ENCODE assay signal across 9 cellular contexts in the genomic region with DNA sequence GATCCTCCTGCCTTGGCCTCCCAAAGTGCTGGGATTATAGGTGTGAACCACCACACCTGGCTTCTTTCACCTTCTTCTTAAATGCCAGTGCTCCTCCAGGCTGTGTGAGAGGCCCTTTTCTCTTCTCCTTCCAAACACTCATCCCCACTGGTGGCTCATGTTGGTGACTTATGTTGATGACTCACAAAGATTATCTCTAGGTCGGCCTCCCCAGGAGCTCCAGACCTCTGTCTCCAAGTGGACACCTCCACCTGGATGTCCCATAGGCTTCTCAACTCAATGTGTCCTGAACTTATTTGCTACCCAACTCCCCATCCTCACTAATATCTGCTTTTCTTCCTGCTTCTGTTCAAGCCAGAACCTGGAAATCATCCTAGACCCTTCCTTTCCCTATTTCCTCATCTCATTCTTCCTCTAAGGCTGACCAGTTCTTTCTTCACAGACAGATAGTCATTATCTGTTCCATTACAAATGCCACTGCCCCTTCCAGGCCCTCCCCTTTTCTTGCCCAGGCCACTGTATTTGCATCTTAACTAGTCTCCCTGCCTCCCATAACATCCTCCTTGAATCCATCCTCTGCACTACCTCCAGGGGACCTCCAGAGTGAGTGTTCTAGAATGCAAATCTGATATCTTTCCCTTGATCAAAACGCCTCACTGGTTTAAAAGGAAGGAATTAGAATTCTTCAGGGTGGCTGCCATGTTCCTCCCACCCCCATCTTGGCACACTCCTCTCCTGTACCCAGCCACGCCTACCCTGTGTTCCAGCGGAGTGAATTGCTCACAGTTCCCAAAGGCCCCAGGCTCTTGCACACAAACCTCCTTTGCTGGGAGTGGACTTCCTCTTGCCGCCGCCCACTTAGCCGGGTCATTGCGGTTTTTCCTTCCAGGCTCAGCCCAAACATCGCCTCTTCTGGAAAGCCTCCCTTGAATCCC. TPM values are rescaled to one million over a fixed set of nuclear protein-coding genes. Genes with fewer than 3 reads are reported as not detected.
DNase-seq lines count a peak whose midpoint lies in the region; ATAC-seq and TF ChIP-seq lines count a peak whose summit lies in the region.
"Had no signal": no experiment of that assay in that cellular context is flagged by ENCODE, and none has a peak within 500 bp of the region (broad histone marks: within the 10 kb centered on the region; RNA-seq: fewer than 3 reads in every experiment).

No MANE protein-coding gene starts in this region.

- TF ChIP-seq CTCF in mammary epithelial cell (conservative IDR thresholded peaks at IDR 0.05 in 1 of 2, IDR thresholded peaks at IDR 0.05 in 1 of 2; ENCODE audit: extremely low read depth in 1 of 2, insufficient read depth in 1 of 2, low read depth in 1 of 2, low read length in 2 of 2) = no peak
- no peak for TF ChIP-seq CTCF in upper lobe of left lung (IDR thresholded peaks at IDR 0.05)
- TF ChIP-seq CTCF in GM10266 (IDR thresholded peaks at IDR 0.05; ENCODE audit: control insufficient read depth, insufficient read depth, low read depth, missing control alignments) = no peak
- no peak for TF ChIP-seq CTCF in WERI-Rb-1 (IDR thresholded peaks at IDR 0.05; ENCODE audit: low read depth, low read length)

- H3K4me2 ChIP-seq in mammary epithelial cell (ENCODE audit: insufficient read depth, low read depth, low read length) (peak overlapping the region; percentile 76), Karpas-422 (ENCODE audit: low read depth, low read length, poor library complexity, severe bottlenecking) (no peak overlapping the region)

- H3K4me3 ChIP-seq in mammary epithelial cell (replicated peaks in 1 of 3; ENCODE audit: insufficient read depth in 1 of 3, low read depth in 2 of 3, low read length in 3 of 3) (no peak overlapping the region), upper lobe of left lung (peak overlapping the region in 1 of 4 donors; percentile 3), Karpas-422 (ENCODE audit: low read length) (no peak overlapping the region), WERI-Rb-1 (ENCODE audit: low read depth, low read length) (no peak overlapping the region)

- peak; percentile 14 for DNase-seq in SIG-M5 treated with dmso at 0.1 percent for 504 hours (lab: John Stamatoyannopoulos, UW; ENCODE audit: unreplicated experiment)
- DNase-seq in SIG-M5 (lab: John Stamatoyannopoulos, UW) = no peak
- DNase-seq in mammary epithelial cell = peak; percentile 88
- peak; percentile 48 to 64 for DNase-seq in left colon
- peak in 1 of 2 donors; percentile 80 for DNase-seq in upper lobe of left lung
- no peak for DNase-seq in GM10266 (ENCODE audit: extremely low spot score)
- no peak for DNase-seq in Karpas-422
- no peak for DNase-seq in WERI-Rb-1
- DNase-seq: activated CD8-positive, alpha-beta T cell treated with anti-CD3 and anti-CD28 coated beads, Interleukin-2, amount 10 ng/mL, durations not matched to agents 7 days and 5 days had no signal

- H3K36me3 ChIP-seq in mammary epithelial cell (ENCODE audit: insufficient read depth, low read length) = no peaks in the 10 kb centered on the region
- no peaks in the 10 kb centered on the region for H3K36me3 ChIP-seq in upper lobe of left lung
- no peaks in the 10 kb centered on the region for H3K36me3 ChIP-seq in Karpas-422 (ENCODE audit: insufficient read depth, low read length)
- H3K36me3 ChIP-seq in WERI-Rb-1 = no peaks in the 10 kb centered on the region

- in situ Hi-C loops in mammary epithelial cell (cut with MboI; ENCODE audit: low sequenced_read_pairs in 2 of 2) = loop anchor here in 1 of 2 donors (25.0 kb wide), 1 partner anchor 110 kb away; no protein-coding TSS in a partner anchor

- peak overlapping the region; percentile 79 for H2AFZ ChIP-seq in mammary epithelial cell (ENCODE audit: low read depth, low read length)
- no peak overlapping the region for H2AFZ ChIP-seq in Karpas-422 (ENCODE audit: low read length)

- H3K4me1 ChIP-seq in mammary epithelial cell (ENCODE audit: insufficient read depth, low read length) (peaks cover 20% of the 10 kb centered on the region), upper lobe of left lung (peaks cover 16 to 32% (median 20%) of the 10 kb centered on the region in 4 donors), Karpas-422 (ENCODE audit: low read length) (no peaks in the 10 kb centered on the region)

- no peaks in the 10 kb centered on the region for H3K27me3 ChIP-seq in mammary epithelial cell (ENCODE audit: insufficient read depth, low read length)
- no peaks in the 10 kb centered on the region for H3K27me3 ChIP-seq in upper lobe of left lung
- H3K27me3 ChIP-seq in Karpas-422 (ENCODE audit: low read length) = no peaks in the 10 kb centered on the region
- no peaks in the 10 kb centered on the region for H3K27me3 ChIP-seq in WERI-Rb-1 (ENCODE audit: insufficient read depth, low read depth, severe bottlenecking)

- ATAC-seq in left colon (peak; percentile 75), upper lobe of left lung (ENCODE audit: low FRiP score in 2 of 2) (peak; percentile 77 to 96)

- no peaks in the 10 kb centered on the region for H3K9me2 ChIP-seq in Karpas-422 (replicated peaks; ENCODE audit: insufficient read depth, low read length)

- H3K27ac ChIP-seq in mammary epithelial cell (ENCODE audit: insufficient read depth, low read depth, low read length) (peak overlapping the region; percentile 9), upper lobe of left lung (peak overlapping the region; percentile 68 to 84 (median 80)), Karpas-422 (ENCODE audit: low read length) (no peak overlapping the region), WERI-Rb-1 (no peak overlapping the region)

- H3K9ac ChIP-seq in mammary epithelial cell (ENCODE audit: insufficient read depth, low read length) (no peak overlapping the region), Karpas-422 (ENCODE audit: low read length) (no peak overlapping the region)

- WGBS in mammary epithelial cell (ENCODE audit: low coverage, missing lambda C conversion rate) = 0% methylated on average over 5 of the region's 9 CpGs
- WGBS in upper lobe of left lung, 2 donors = 23 to 34% methylated on average over 9 of the region's 9 CpGs

- intact Hi-C loops in mammary epithelial cell (cut with micrococcal nuclease) (loop anchor here (5.0 kb wide), 2 partner anchors 60 to 150 kb away; a partner anchor contains a TSS), left colon (cut with DNase I, micrococcal nuclease) (no loop called here)

- no peaks in the 10 kb centered on the region for H3K79me2 ChIP-seq in mammary epithelial cell (ENCODE audit: insufficient read depth, low read length)
- H3K79me2 ChIP-seq in Karpas-422 (ENCODE audit: low read length) = no peaks in the 10 kb centered on the region

- TF ChIP-seq EP300 in upper lobe of left lung (IDR thresholded peaks at IDR 0.05) = peak in 1 of 4 donors; percentile 13

- no peaks in the 10 kb centered on the region for H4K20me1 ChIP-seq in mammary epithelial cell (ENCODE audit: insufficient read depth, low read length)
- H4K20me1 ChIP-seq in Karpas-422 (ENCODE audit: insufficient read depth, low read depth, low read length) = no peaks in the 10 kb centered on the region

- CTCF ChIA-PET in mammary epithelial cell (lab: Charles Lee; ENCODE audit: low non-redundant PET) = no interaction called here

- BruUV-seq in mammary epithelial cell (replicated peaks; lab: Mats Ljungman, UMichigan) = no TSS peak

- dilution Hi-C loops in mammary epithelial cell (cut with HindIII; ENCODE audit: low sequenced_read_pairs) = no loop called here

- peaks cover 4% of the 10 kb centered on the region for H3K9me3 ChIP-seq in mammary epithelial cell (replicated peaks; ENCODE audit: insufficient read depth, low read length)
- H3K9me3 ChIP-seq in upper lobe of left lung = peaks cover 0 to 10% (median 6%) of the 10 kb centered on the region in 4 donors
- no peaks in the 10 kb centered on the region for H3K9me3 ChIP-seq in Karpas-422 (ENCODE audit: low read length)
- peaks cover 9% of the 10 kb centered on the region for H3K9me3 ChIP-seq in WERI-Rb-1 (ENCODE audit: severe bottlenecking)

- no peak for TF ChIP-seq POLR2A in upper lobe of left lung (IDR thresholded peaks at IDR 0.05)

RNA-seq across cellular contexts. Expression of a gene that starts 34.8 kb away (rescaled TPM):
- total RNA-seq in mammary epithelial cell (not detected), left colon (not detected), upper lobe of left lung (not detected)
- not detected for polyA plus RNA-seq in mammary epithelial cell
- not detected for polyA minus RNA-seq in mammary epithelial cell
- not detected in 2 replicates for total RNA-seq in Karpas-422 (2014; rRNA removed; shearing (Covaris generic); ENCODE audit: low replicate concordance)
- total RNA-seq: activated CD8-positive, alpha-beta T cell treated with anti-CD3 and anti-CD28 coated beads, Interleukin-2, amount 10 ng/mL, durations not matched to agents 7 days and 5 days had no signal

Comparison
In these comparisons a context has a peak if more than half of its experiments do, and no peak if none do; other contexts are left out.
1. DNase-seq: peak in SIG-M5 treated with dmso at 0.1 percent for 504 hours (single experiment), mammary epithelial cell (single experiment) and left colon (2 of 2); none in SIG-M5 (single experiment), GM10266 (single experiment), Karpas-422 (single experiment) and WERI-Rb-1 (single experiment).
2. H3K27ac ChIP-seq: peak in mammary epithelial cell (single experiment) and upper lobe of left lung (4 of 4); none in Karpas-422 (single experiment) and WERI-Rb-1 (single experiment).